22 cellular contexts compared by ENCODE assay signal in genomic region chr22:39452740-39453040, GRCh38. TPM values are rescaled to one million over a fixed set of nuclear protein-coding genes. Genes with fewer than 3 reads are reported as not detected.
DNase-seq lines count a peak whose midpoint lies in the region; ATAC-seq and TF ChIP-seq lines count a peak whose summit lies in the region.
"Had no signal": no experiment of that assay in that cellular context is flagged by ENCODE, and none has a peak within 500 bp of the region (broad histone marks: within the 10 kb centered on the region; RNA-seq: fewer than 3 reads in every experiment).

No MANE protein-coding gene starts in this region.

- H3K9me3 ChIP-seq in BLaER1, result no peaks in the 10 kb centered on the region
- no peaks in the 10 kb centered on the region for H3K9me3 ChIP-seq in NT2/D1 (ENCODE audit: insufficient read depth, low read length)
- no peaks in the 10 kb centered on the region for H3K9me3 ChIP-seq in prostate gland
- H3K9me3 ChIP-seq: heart left ventricle had no signal

- peak; percentile 41 for ATAC-seq in central memory CD8-positive, alpha-beta T cell (replicated peaks; ENCODE audit: extremely low read depth, poor library complexity, severe bottlenecking)
- ATAC-seq in natural killer cell, result peak in 2 of 3 donors; percentile 33 to 85

- H4K20me1 ChIP-seq in BLaER1, result no peaks in the 10 kb centered on the region

- intact Hi-C loops in natural killer cell (cut with micrococcal nuclease), result no loop called here
- intact Hi-C loops in prostate gland (cut with DNase I), result no loop called here

- no peaks in the 10 kb centered on the region for H3K9me3 Mint-ChIP-seq in central memory CD8-positive, alpha-beta T cell
- H3K9me3 Mint-ChIP-seq in natural killer cell, result no peaks in the 10 kb centered on the region
- H3K9me3 Mint-ChIP-seq: activated CD4-positive, alpha-beta memory T cell treated with anti-CD3 and anti-CD28 coated beads, Interleukin-2, amount 10 ng/mL, durations not matched to agents 7 days and 5 days; activated naive CD4-positive, alpha-beta T cell treated with anti-CD3 and anti-CD28 coated beads, Interleukin-2, amount 10 ng/mL, durations not matched to agents 7 days and 5 days; naive B cell had no signal

- H3K27ac ChIP-seq in BLaER1 (0 out of 2 replicates have a peak overlapping the region, but pooled peaks have one; percentile 0), prostate gland (no peak overlapping the region)
- H3K27ac ChIP-seq: KMS-11 had no signal

- no peak for TF ChIP-seq CTCF in natural killer cell (IDR thresholded peaks at IDR 0.05)
- TF ChIP-seq CTCF in prostate gland (IDR thresholded peaks at IDR 0.05), result no peak

- 73% methylated on average over 6 of the region's 6 CpGs for WGBS in prostate gland

- 0 out of 2 replicates have a peak overlapping the region, but pooled peaks have one; percentile 1 for H3K4me2 ChIP-seq in BLaER1
- H3K4me2 ChIP-seq: KMS-11, smooth muscle cell had no signal

- no peak for DNase-seq in NT2/D1 (ENCODE audit: low read depth, low spot score)
- DNase-seq in central memory CD8-positive, alpha-beta T cell (ENCODE audit: low spot score in 2 of 2), result no peak
- no peak for DNase-seq in natural killer cell
- DNase-seq in activated naive CD4-positive, alpha-beta T cell treated with anti-CD3 and anti-CD28 coated beads, Interleukin-2, amount 50 U/mL, for 16 hours, result no peak
- no peak for DNase-seq in T-helper 2 cell
- no peak for DNase-seq in cerebellum (ENCODE audit: low spot score)
- no peak for DNase-seq in prostate gland (ENCODE audit: low spot score)
- DNase-seq: activated CD4-positive, alpha-beta memory T cell treated with anti-CD3 and anti-CD28 coated beads, Interleukin-2, amount 10 ng/mL, durations not matched to agents 7 days and 5 days; activated CD4-positive, CD25-positive, alpha-beta regulatory T cell; activated naive CD4-positive, alpha-beta T cell treated with anti-CD3 and anti-CD28 coated beads, Interleukin-2, amount 10 ng/mL, durations not matched to agents 7 days and 5 days; activated T-cell treated with anti-CD3 and anti-CD28 coated beads, Interleukin-2, amount 50 U/mL, for 1 hour; CD4-positive, alpha-beta memory T cell; DMS79; heart left ventricle; naive B cell; NCI-H1105 treated with DMSO at 0.1 percent for 48 hours; NCI-H2107; NCI-H524; stimulated activated CD4-positive, alpha-beta T cell treated with anti-CD3 and anti-CD28 coated beads, Interleukin-4, amount 100 ng/mL, for 24 hours had no signal

- no peaks in the 10 kb centered on the region for H3K27me3 ChIP-seq in BLaER1
- no peaks in the 10 kb centered on the region for H3K27me3 ChIP-seq in NT2/D1 (ENCODE audit: insufficient read depth, insufficient read length)
- no peaks in the 10 kb centered on the region for H3K27me3 ChIP-seq in prostate gland (replicated peaks; ENCODE audit: insufficient read depth)

- H3K36me3 ChIP-seq in BLaER1, result no peaks in the 10 kb centered on the region
- no peaks in the 10 kb centered on the region for H3K36me3 ChIP-seq in NT2/D1 (ENCODE audit: insufficient read depth, insufficient read length, low read length)
- H3K36me3 ChIP-seq in prostate gland, result no peaks in the 10 kb centered on the region
- H3K36me3 ChIP-seq: heart left ventricle had no signal

- H3K27ac Mint-ChIP-seq in central memory CD8-positive, alpha-beta T cell (ENCODE audit: low read depth), result no peak overlapping the region
- no peak overlapping the region for H3K27ac Mint-ChIP-seq in natural killer cell
- H3K27ac Mint-ChIP-seq: activated CD4-positive, alpha-beta memory T cell treated with anti-CD3 and anti-CD28 coated beads, Interleukin-2, amount 10 ng/mL, durations not matched to agents 7 days and 5 days; activated naive CD4-positive, alpha-beta T cell treated with anti-CD3 and anti-CD28 coated beads, Interleukin-2, amount 10 ng/mL, durations not matched to agents 7 days and 5 days; CD4-positive, alpha-beta memory T cell had no signal

- H3K4me3 Mint-ChIP-seq in central memory CD8-positive, alpha-beta T cell, result no peak overlapping the region
- no peak overlapping the region for H3K4me3 Mint-ChIP-seq in natural killer cell
- H3K4me3 Mint-ChIP-seq: activated CD4-positive, alpha-beta memory T cell treated with anti-CD3 and anti-CD28 coated beads, Interleukin-2, amount 10 ng/mL, durations not matched to agents 7 days and 5 days; activated naive CD4-positive, alpha-beta T cell treated with anti-CD3 and anti-CD28 coated beads, Interleukin-2, amount 10 ng/mL, durations not matched to agents 7 days and 5 days; CD4-positive, alpha-beta memory T cell had no signal

- H3K4me1 ChIP-seq in BLaER1 (peaks cover 58% of the 10 kb centered on the region), NT2/D1 (ENCODE audit: insufficient read depth, insufficient read length) (peaks cover 20% of the 10 kb centered on the region), prostate gland (replicated peaks) (no peaks in the 10 kb centered on the region)

- H3K4me3 ChIP-seq in BLaER1 (no peak overlapping the region), NT2/D1 (ENCODE audit: insufficient read length, low read depth) (no peak overlapping the region), prostate gland (no peak overlapping the region)
- H3K4me3 ChIP-seq: heart left ventricle, smooth muscle cell had no signal

- TF ChIP-seq POLR2A in prostate gland (IDR thresholded peaks at IDR 0.05), result no peak

- H3K9ac ChIP-seq in BLaER1 (no peak overlapping the region), NT2/D1 (ENCODE audit: insufficient read length, low read depth) (peak overlapping the region; percentile 42)
- H3K9ac ChIP-seq: KMS-11 had no signal

- peaks cover 4% of the 10 kb centered on the region for H3K36me3 Mint-ChIP-seq in central memory CD8-positive, alpha-beta T cell (ENCODE audit: insufficient read depth)
- H3K36me3 Mint-ChIP-seq in natural killer cell, result peaks cover 6% of the 10 kb centered on the region
- H3K36me3 Mint-ChIP-seq: CD4-positive, alpha-beta memory T cell had no signal

- peaks cover 17% of the 10 kb centered on the region for H3K4me1 Mint-ChIP-seq in central memory CD8-positive, alpha-beta T cell
- H3K4me1 Mint-ChIP-seq in natural killer cell, result peaks cover 12 to 15% of the 10 kb centered on the region in 2 donors

- peaks cover 42% of the 10 kb centered on the region for H3K27me3 Mint-ChIP-seq in central memory CD8-positive, alpha-beta T cell
- H3K27me3 Mint-ChIP-seq in natural killer cell (ENCODE audit: low read depth in 2 of 2), result peaks cover 18 to 30% of the 10 kb centered on the region in 2 donors

RNA-seq across cellular contexts. Expression of gene MGAT3, which starts 4.1 kb away (rescaled TPM):
- total RNA-seq in natural killer cell (10 to 100 TPM in 1 of 3 donors, under 1 TPM in 2; 0.09 to 13.7 (median 0.11) TPM), cerebellum (26.0 TPM), prostate gland (1 to 10 TPM in 1 of 2 donors, under 1 TPM in 1; 0.82 to 7.4 TPM)

RNA-seq across cellular contexts. Expression of gene MIEF1, which starts 49.4 kb away (rescaled TPM):
- total RNA-seq in natural killer cell, result 10 to 100 TPM; 16.1 to 27.6 (median 25.1) TPM
- total RNA-seq in cerebellum, result 24.8 TPM
- 10 to 100 TPM; 24.0 to 38.6 TPM for total RNA-seq in prostate gland

RNA-seq across cellular contexts. Expression of gene TAB1, which starts 53.1 kb away (rescaled TPM):
- 10 to 100 TPM; 24.3 to 30.4 (median 24.8) TPM for total RNA-seq in natural killer cell
- total RNA-seq in cerebellum, result 16.6 TPM
- 10 to 100 TPM; 26.0 to 42.8 TPM for total RNA-seq in prostate gland
